Comparison of ENCODE assay signal across 15 cellular contexts in genomic region chr1:70459502-70460225, GRCh38. TPM values are rescaled to one million over a fixed set of nuclear protein-coding genes. Genes with fewer than 3 reads are reported as not detected.
DNase-seq lines count a peak whose midpoint lies in the region; ATAC-seq, FAIRE-seq and TF ChIP-seq lines count a peak whose summit lies in the region.
"Had no signal": no experiment of that assay in that cellular context is flagged by ENCODE, and none has a peak within 500 bp of the region (broad histone marks: within the 10 kb centered on the region; RNA-seq: fewer than 3 reads in every experiment).

No MANE protein-coding gene starts in this region.

- POLR2A ChIA-PET in K562 (lab: Yijun Ruan, JAX): interaction anchor here (0.7 to 3.1 kb wide), 3 partner anchors 12 to 58 kb away, joined by 3 to 17 read pairs (median 3); no protein-coding TSS in a partner anchor

- H3K27me3 ChIP-seq in K562 (ENCODE audit: control insufficient read depth in 2 of 2, insufficient read depth in 2 of 2, low read length in 2 of 2): no peaks in the 10 kb centered on the region
- H3K27me3 ChIP-seq: BLaER1, transverse colon had no signal

- H3K36me3 ChIP-seq in K562 (ENCODE audit: control insufficient read depth, insufficient read depth, low read length): no peaks in the 10 kb centered on the region
- H3K36me3 ChIP-seq: BLaER1, transverse colon had no signal

- no peak for TF ChIP-seq RAD21 in K562 (CRISPR knock-in tag; conservative IDR thresholded peaks at IDR 0.05 in 1 of 2, IDR thresholded peaks at IDR 0.05 in 1 of 2)

- TF ChIP-seq POLR2A in K562 (conservative IDR thresholded peaks at IDR 0.05): no peak

- no peak; the same call in 1 of the 2 replicates for TF ChIP-seq EP300 in K562 (IDR thresholded peaks at IDR 0.05; ENCODE audit: low read length)

- DNase-seq in Caki2 (ENCODE audit: low read depth) (peak; percentile 5), LHCN-M2 (ENCODE audit: low read depth) (peak; percentile 44), K562 (ENCODE audit: extremely low read depth in 1 of 4, low spot score in 3 of 4) (peak in 2 of 4 experiments; percentile 31 to 75), left kidney (ENCODE audit: low read depth, low spot score) (peak; percentile 51), iPS-NIHi11 (ENCODE audit: low spot score) (no peak), NCI-H1092 treated with DMSO at 0.1 percent for 48 hours (lab: John Stamatoyannopoulos, UW) (no peak)
- DNase-seq: amniotic stem cell, GF-D8, naive B cell, NCI-H1694, small intestine, transverse colon had no signal

- intact Hi-C loops in K562 (cut with micrococcal nuclease): no loop called here

- ATAC-seq in K562 (peak; percentile 95), HG02759 (IDR thresholded peaks at IDR 0.05; ENCODE audit: unreplicated experiment) (no peak), GM19452 (IDR thresholded peaks at IDR 0.05; ENCODE audit: unreplicated experiment) (no peak)

- H4K20me1 ChIP-seq in K562 (replicated peaks; ENCODE audit: control insufficient read depth, insufficient read depth, low read length): no peaks in the 10 kb centered on the region
- H4K20me1 ChIP-seq: BLaER1 had no signal

- no peaks in the 10 kb centered on the region for H3K9me3 ChIP-seq in K562 (replicated peaks; ENCODE audit: control insufficient read depth, insufficient read depth, low read depth, low read length)
- H3K9me3 ChIP-seq: transverse colon had no signal

- no peak overlapping the region for H3K4me3 ChIP-seq in K562
- H3K4me3 ChIP-seq: BLaER1, transverse colon had no signal

- WGBS in K562 (ENCODE audit: insufficient coverage, low coverage, missing lambda C conversion rate): 28% methylated on average over 4 of the region's 4 CpGs

- FAIRE-seq in K562 (lab: Jason Lieb, UNC): peak; percentile 78
- FAIRE-seq: small intestine had no signal

- CTCF ChIA-PET in K562 (lab: Yijun Ruan, JAX; ENCODE audit: low intra/inter-chr PET ratio): no interaction called here

- peak overlapping the region; percentile 52 for H2AFZ ChIP-seq in K562 (ENCODE audit: low read depth, low read length)

- H3K79me2 ChIP-seq in K562 (ENCODE audit: control insufficient read depth, insufficient read depth, low read length): no peaks in the 10 kb centered on the region

- BruUV-seq in K562 (replicated peaks; lab: Mats Ljungman, UMichigan): no TSS peak

- H3K4me1 ChIP-seq in K562 (replicated peaks in 1 of 2; ENCODE audit: control insufficient read depth in 2 of 2, insufficient read depth in 2 of 2, low read length in 2 of 2): peaks cover 14 to 19% of the 10 kb centered on the region in 2 experiments
- H3K4me1 ChIP-seq: BLaER1 had no signal

- H3K9me1 ChIP-seq in K562 (ENCODE audit: control insufficient read depth, insufficient read depth, low read length): no peaks in the 10 kb centered on the region

- no peak for TF ChIP-seq CTCF in K562 (IDR thresholded peaks at IDR 0.05 in 2 of 3, conservative IDR thresholded peaks at IDR 0.05 in 1 of 3; ENCODE audit: insufficient read depth in 2 of 3, low read depth in 1 of 3, low read length in 3 of 3)

- in situ Hi-C loops in Caki2 (cut with HindIII; ENCODE audit: low pct_unique_long_range_greater_than_20kb, low sequenced_read_pairs): no loop called here
- in situ Hi-C loops in K562 (cut with MboI): no loop called here

- peak overlapping the region in 1 of 2 experiments; percentile 65; a peak in 1 of 4 replicates for H3K9ac ChIP-seq in K562 (ENCODE audit: insufficient read depth in 1 of 2, low read depth in 2 of 2, low read length in 2 of 2)
- H3K9ac ChIP-seq: BLaER1 had no signal

- H3K27ac ChIP-seq in K562 (ENCODE audit: extremely low read depth, low read depth, low read length): peak overlapping the region; percentile 5; the same call in 1 of the 3 replicates
- H3K27ac ChIP-seq: BLaER1, transverse colon had no signal

- H3K4me2 ChIP-seq in K562 (ENCODE audit: insufficient read depth, low read length): peak overlapping the region; percentile 42; the same call in 1 of the 2 replicates
- H3K4me2 ChIP-seq: BLaER1 had no signal

TF ChIP-seq in K562, 482 proteins besides CTCF, POLR2A, EP300 and RAD21 (continues in another document):
- TF ChIP-seq ZNF431 (CRISPR knock-in tag; IDR thresholded peaks at IDR 0.05): no peak
- TF ChIP-seq MTA2 (IDR thresholded peaks at IDR 0.05; ENCODE audit: low read depth): 0 out of 2 replicates have a peak, but pooled peaks have one; percentile 18
- no peak for TF ChIP-seq MED1 (CRISPR knock-in tag; IDR thresholded peaks at IDR 0.05; ENCODE audit: borderline replicate concordance)
- TF ChIP-seq NR0B1 (IDR thresholded peaks at IDR 0.05; ENCODE audit: partially characterized antibody): no peak
- no peak for TF ChIP-seq NELFE (IDR thresholded peaks at IDR 0.05; ENCODE audit: insufficient read depth, insufficient read length)
- no peak for TF ChIP-seq THRA (IDR thresholded peaks at IDR 0.05)
- TF ChIP-seq ZNF347 (CRISPR knock-in tag; IDR thresholded peaks at IDR 0.05; ENCODE audit: low read depth): no peak
- TF ChIP-seq ZNF778 (CRISPR knock-in tag; IDR thresholded peaks at IDR 0.05): no peak
- no peak for TF ChIP-seq ID3 (CRISPR knock-in tag; IDR thresholded peaks at IDR 0.05)
- TF ChIP-seq ID3 (tag; IDR thresholded peaks at IDR 0.05): no peak
- TF ChIP-seq TAF9B (IDR thresholded peaks at IDR 0.05; ENCODE audit: partially characterized antibody): no peak
- no peak for TF ChIP-seq PCBP2 (IDR thresholded peaks at IDR 0.05; ENCODE audit: low read depth, low read length, poor library complexity, severe bottlenecking)
- peak; percentile 18; the same call in 1 of the 2 replicates for TF ChIP-seq ATF7 (IDR thresholded peaks at IDR 0.05)
- TF ChIP-seq HLTF (IDR thresholded peaks at IDR 0.05): no peak
- peak in 1 of 2 experiments; percentile 41; a peak in 1 of 4 replicates for TF ChIP-seq RCOR1 (IDR thresholded peaks at IDR 0.05; ENCODE audit: borderline replicate concordance in 1 of 2, low read depth in 2 of 2, low read length in 2 of 2)
- no peak for TF ChIP-seq CHD1 (IDR thresholded peaks at IDR 0.05; ENCODE audit: low read length)
- no peak for TF ChIP-seq SRSF3 (IDR thresholded peaks at IDR 0.05; ENCODE audit: insufficient read depth, low read length)
- TF ChIP-seq IRF9 (tag; IDR thresholded peaks at IDR 0.05): no peak

RNA-seq across cellular contexts. Expression of gene CTH, which starts 48.6 kb away (rescaled TPM):
- total RNA-seq in Caki2 (2014; rRNA removed; shearing (Covaris generic); ENCODE audit: low replicate concordance): 1.7 and 3.6 TPM in 2 replicates
- total RNA-seq in LHCN-M2 (2014; rRNA removed) (0.69 and 0.77 TPM in 2 replicates), K562 (2014; rRNA removed) (17.3 and 17.4 TPM in 2 replicates), K562 (2014; rRNA removed; fragmentation: Illumina TruSeq; extraction: Trizol) (26.6 and 31.5 TPM in 2 replicates), K562 (2015; rRNA removed; fragmentation: Illumina TruSeq; extraction: Trizol) (7.0 and 8.0 TPM in 2 replicates), K562 (2021) (26.1 and 30.9 TPM in 2 replicates)
- polyA plus RNA-seq in LHCN-M2 (2012): 0.90 TPM
- 20.6 and 29.3 TPM in 2 replicates for total RNA-seq in K562 (2011; cell fraction: chromatin; rRNA removed; ENCODE audit: low replicate concordance)
- 17.0 and 18.3 TPM in 2 replicates for total RNA-seq in K562 (2011; cell fraction: nucleolus; rRNA removed)
- 18.4 and 19.7 TPM in 2 replicates for total RNA-seq in K562 (2011; cell fraction: nucleoplasm; rRNA removed)
- polyA plus RNA-seq in K562 (2011; rRNA removed) (26.9 and 29.9 TPM in 2 replicates), K562 (2014; fragmentation: Illumina TruSeq; extraction: Trizol) (42.0 and 45.3 TPM in 2 replicates), K562 (2014; fragmentation: Nextera tagmentation; extraction: Ambion mirVana) (10 to 100 TPM; 45.6 to 54.4 TPM), K562 (2014; rRNA removed) (34.6 and 36.0 TPM in 2 replicates)
- 26.8 and 27.2 TPM in 2 replicates for polyA plus RNA-seq in K562 (2011; cell fraction: cytosol; rRNA removed)
- 18.6 and 20.2 TPM in 2 replicates for polyA plus RNA-seq in K562 (2011; cell fraction: nucleus; rRNA removed)
- 11.6 and 84.2 TPM in 2 replicates for polyA plus RNA-seq in K562 (2012)
- 24.1 and 27.0 TPM in 2 replicates for polyA minus RNA-seq in K562 (2011; rRNA and poly(A)+ RNA removed)
- polyA minus RNA-seq in K562 (2011; cell fraction: cytosol; rRNA and poly(A)+ RNA removed): 12.2 and 17.0 TPM in 2 replicates
- 12.3 and 21.4 TPM in 2 replicates for polyA minus RNA-seq in K562 (2011; cell fraction: nucleus; rRNA and poly(A)+ RNA removed)

Comparison
In these comparisons a context has a peak if more than half of its experiments do, and no peak if none do; other contexts are left out.
1. DNase-seq: peak in Caki2 (single experiment), LHCN-M2 (single experiment) and left kidney (single experiment); none in iPS-NIHi11 (single experiment) and NCI-H1092 treated with DMSO at 0.1 percent for 48 hours (single experiment).